19 cellular contexts compared by ENCODE assay signal in the genomic region with DNA sequence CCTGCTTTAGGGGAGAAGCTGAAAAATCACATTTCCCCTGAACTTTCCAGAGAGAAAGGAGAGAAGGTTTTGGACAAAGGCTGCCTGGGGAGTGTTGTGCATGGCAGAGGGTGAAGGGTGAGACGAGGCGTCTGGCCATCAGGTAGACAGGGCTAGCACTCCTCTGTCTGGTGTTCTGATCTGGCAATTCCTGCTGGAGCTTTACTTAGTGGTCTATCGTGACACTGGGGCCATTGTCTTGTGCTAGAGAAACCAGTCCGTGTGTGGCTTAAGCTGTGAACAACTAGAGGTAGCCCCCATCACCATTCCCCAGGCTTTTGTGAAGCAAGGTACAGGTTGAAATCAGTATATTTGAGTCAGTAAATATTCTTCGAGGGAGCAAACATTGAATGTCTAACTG. TPM values are rescaled to one million over a fixed set of nuclear protein-coding genes. Genes with fewer than 3 reads are reported as not detected.
DNase-seq lines count a peak whose midpoint lies in the region; ATAC-seq, FAIRE-seq and TF ChIP-seq lines count a peak whose summit lies in the region.
"Had no signal": no experiment of that assay in that cellular context is flagged by ENCODE, and none has a peak within 500 bp of the region (broad histone marks: within the 10 kb centered on the region; RNA-seq: fewer than 3 reads in every experiment).

No MANE protein-coding gene starts in this region.

- H3K36me3 ChIP-seq in K562 (ENCODE audit: control insufficient read depth, insufficient read depth, low read length), result no peaks in the 10 kb centered on the region
- H3K36me3 ChIP-seq in osteoblast (ENCODE audit: insufficient read depth, low read length), result no peaks in the 10 kb centered on the region

- peaks cover 46 to 53% (median 51%) of the 10 kb centered on the region in 3 donors for H3K27me3 Mint-ChIP-seq in CD14-positive monocyte (ENCODE audit: low read depth in 3 of 3)
- peaks cover 7% of the 10 kb centered on the region for H3K27me3 Mint-ChIP-seq in glutamatergic neuron (ENCODE audit: unreplicated experiment)

- DNase-seq in CD14-positive monocyte (ENCODE audit: low spot score) (no peak), K562 (ENCODE audit: extremely low read depth in 1 of 4, low spot score in 3 of 4) (no peak), glutamatergic neuron (no peak), osteoblast (ENCODE audit: insufficient read length, low spot score, missing footprints) (peak; percentile 53), NAMALWA (ENCODE audit: low spot score) (no peak), GM19238 (ENCODE audit: insufficient read length, low spot score) (no peak), A172 (ENCODE audit: low spot score) (no peak)
- DNase-seq: AML-193; CD4-positive, CD25-positive, alpha-beta regulatory T cell; CD8-positive, alpha-beta memory T cell; COR-L47; DMS 273 treated with DMSO at 0.1 percent for 48 hours; DMS53; DND-41; EL had no signal

- H3K4me1 Mint-ChIP-seq in CD14-positive monocyte (peaks cover 41% of the 10 kb centered on the region), glutamatergic neuron (ENCODE audit: low read depth, unreplicated experiment) (peaks cover 57% of the 10 kb centered on the region)
- H3K4me1 Mint-ChIP-seq: CD4-positive, CD25-positive, alpha-beta regulatory T cell; CD8-positive, alpha-beta memory T cell had no signal

- H4K20me1 ChIP-seq in K562 (replicated peaks; ENCODE audit: control insufficient read depth, insufficient read depth, low read length) (no peaks in the 10 kb centered on the region), osteoblast (ENCODE audit: insufficient read depth, low read length) (peaks cover 6% of the 10 kb centered on the region)

- in situ Hi-C loops in K562 (cut with MboI), result no loop called here

- TF ChIP-seq RAD21 in K562 (CRISPR knock-in tag; conservative IDR thresholded peaks at IDR 0.05 in 1 of 2, IDR thresholded peaks at IDR 0.05 in 1 of 2), result no peak

- H3K4me3 Mint-ChIP-seq in CD14-positive monocyte (peak overlapping the region in 1 of 2 donors; percentile 28), glutamatergic neuron (ENCODE audit: unreplicated experiment) (peak overlapping the region; percentile 62)
- H3K4me3 Mint-ChIP-seq: CD4-positive, CD25-positive, alpha-beta regulatory T cell; CD8-positive, alpha-beta memory T cell had no signal

- TF ChIP-seq EP300 in K562 (IDR thresholded peaks at IDR 0.05; ENCODE audit: low read length), result no peak

- H3K36me3 Mint-ChIP-seq in CD14-positive monocyte, result peaks cover 0 to 3% of the 10 kb centered on the region in 2 donors
- peaks cover 4% of the 10 kb centered on the region for H3K36me3 Mint-ChIP-seq in glutamatergic neuron (ENCODE audit: unreplicated experiment)
- H3K36me3 Mint-ChIP-seq: CD4-positive, CD25-positive, alpha-beta regulatory T cell; CD8-positive, alpha-beta memory T cell had no signal

- H3K79me2 ChIP-seq in K562 (ENCODE audit: control insufficient read depth, insufficient read depth, low read length) (no peaks in the 10 kb centered on the region), osteoblast (ENCODE audit: insufficient read depth, low read length) (no peaks in the 10 kb centered on the region)

- H3K27ac Mint-ChIP-seq in CD14-positive monocyte (peak overlapping the region in 4 of 7 donors; percentile 58 to 84 (median 76)), glutamatergic neuron (ENCODE audit: unreplicated experiment) (peak overlapping the region; percentile 97)
- H3K27ac Mint-ChIP-seq: CD4-positive, CD25-positive, alpha-beta regulatory T cell; CD8-positive, alpha-beta memory T cell had no signal

- intact Hi-C loops in CD14-positive monocyte (cut with micrococcal nuclease), result no loop called here
- intact Hi-C loops in K562 (cut with micrococcal nuclease), result no loop called here

- H3K4me1 ChIP-seq in K562 (replicated peaks in 1 of 2; ENCODE audit: control insufficient read depth in 2 of 2, insufficient read depth in 2 of 2, low read length in 2 of 2) (peaks cover 9 to 16% of the 10 kb centered on the region in 2 experiments; a peak in 4 of 5 replicates), osteoblast (ENCODE audit: insufficient read depth, low read length) (peaks cover 12% of the 10 kb centered on the region)

- BruUV-seq in K562 (replicated peaks; lab: Mats Ljungman, UMichigan), result no TSS peak

- H3K9me3 Mint-ChIP-seq in CD14-positive monocyte (peaks cover 0 to 6% (median 0%) of the 10 kb centered on the region in 7 donors), glutamatergic neuron (ENCODE audit: unreplicated experiment) (peaks cover 21% of the 10 kb centered on the region)
- H3K9me3 Mint-ChIP-seq: CD4-positive, CD25-positive, alpha-beta regulatory T cell; CD8-positive, alpha-beta memory T cell had no signal

- H3K9me3 ChIP-seq in K562 (replicated peaks; ENCODE audit: control insufficient read depth, insufficient read depth, low read depth, low read length), result no peaks in the 10 kb centered on the region
- no peaks in the 10 kb centered on the region for H3K9me3 ChIP-seq in osteoblast (ENCODE audit: low read depth, low read length)

- CTCF ChIA-PET in K562 (lab: Yijun Ruan, JAX; ENCODE audit: low intra/inter-chr PET ratio), result no interaction called here

- H2AFZ ChIP-seq in K562 (ENCODE audit: low read depth, low read length) (0 out of 2 replicates have a peak overlapping the region, but pooled peaks have one; percentile 45), osteoblast (ENCODE audit: low read length) (no peak overlapping the region)

- WGBS in K562 (ENCODE audit: insufficient coverage, low coverage, missing lambda C conversion rate), result 27% methylated on average over 5 of the region's 5 CpGs

- no peak for FAIRE-seq in K562 (lab: Jason Lieb, UNC)
- FAIRE-seq: A204.1, GM12878, GM19239 had no signal

- H3K4me2 ChIP-seq in K562 (ENCODE audit: insufficient read depth, low read length), result no peak overlapping the region
- H3K4me2 ChIP-seq in osteoblast (ENCODE audit: insufficient read depth, low read length), result no peak overlapping the region

- H3K9me1 ChIP-seq in K562 (ENCODE audit: control insufficient read depth, insufficient read depth, low read length), result no peaks in the 10 kb centered on the region

- H3K4me3 ChIP-seq in K562, result no peak overlapping the region
- H3K4me3 ChIP-seq in osteoblast (ENCODE audit: insufficient read depth, low read length), result no peak overlapping the region
- H3K4me3 ChIP-seq: GM12878 had no signal

- H3K9ac ChIP-seq in K562 (ENCODE audit: insufficient read depth in 1 of 2, low read depth in 2 of 2, low read length in 2 of 2), result no peak overlapping the region

- no peak overlapping the region for H3K27ac ChIP-seq in K562 (ENCODE audit: extremely low read depth, low read depth, low read length)
- no peak overlapping the region for H3K27ac ChIP-seq in osteoblast (ENCODE audit: low read depth, low read length)
- H3K27ac ChIP-seq: HL-60 had no signal

- TF ChIP-seq CTCF in CD14-positive monocyte (IDR thresholded peaks at IDR 0.05) (no peak), K562 (IDR thresholded peaks at IDR 0.05 in 2 of 3, conservative IDR thresholded peaks at IDR 0.05 in 1 of 3; ENCODE audit: insufficient read depth in 2 of 3, low read depth in 1 of 3, low read length in 3 of 3) (no peak), glutamatergic neuron (IDR thresholded peaks at IDR 0.05; ENCODE audit: partially characterized antibody, unreplicated experiment) (no peak), osteoblast (IDR thresholded peaks at IDR 0.05; ENCODE audit: extremely low read depth, low read depth, low read length) (no peak)

- no peak for TF ChIP-seq POLR2A in K562 (conservative IDR thresholded peaks at IDR 0.05)

- POLR2A ChIA-PET in K562 (lab: Yijun Ruan, JAX), result interaction anchor here (0.6 to 1.3 kb wide), 2 partner anchors 13 to 60 kb away, joined by 3 to 5 read pairs; no protein-coding TSS in a partner anchor

- H3K27me3 ChIP-seq in K562 (ENCODE audit: control insufficient read depth in 2 of 2, insufficient read depth in 2 of 2, low read length in 2 of 2), result peaks cover 10 to 16% of the 10 kb centered on the region in 2 experiments; a peak in 4 of 5 replicates
- H3K27me3 ChIP-seq in osteoblast (ENCODE audit: insufficient read depth, low read length), result peaks cover 15% of the 10 kb centered on the region

- ATAC-seq in K562, result no peak
- ATAC-seq: GM12878 had no signal

TF ChIP-seq in K562, 482 proteins besides CTCF, POLR2A, EP300 and RAD21:
- no peak for TF ChIP-seq ZNF23 (CRISPR knock-in tag; IDR thresholded peaks at IDR 0.05)

RNA-seq across cellular contexts. Expression of a gene that starts 8.5 kb away (rescaled TPM):
- polyA plus RNA-seq in CD14-positive monocyte (not detected), K562 (2011; rRNA removed) (0.07 and 0.22 TPM in 2 replicates), K562 (2014; fragmentation: Illumina TruSeq; extraction: Trizol) (0.03 and 0.06 TPM in 2 replicates), K562 (2014; fragmentation: Nextera tagmentation; extraction: Ambion mirVana) (not detected), K562 (2014; rRNA removed) (0.01 TPM in 1 of 2 replicates, not detected in the other)
- total RNA-seq in K562 (2011; cell fraction: chromatin; rRNA removed; ENCODE audit: low replicate concordance), result 0.26 and 0.76 TPM in 2 replicates
- total RNA-seq in K562 (2011; cell fraction: nucleolus; rRNA removed), result 0.33 and 0.53 TPM in 2 replicates
- 0.37 and 0.69 TPM in 2 replicates for total RNA-seq in K562 (2011; cell fraction: nucleoplasm; rRNA removed)
- total RNA-seq in K562 (2014; rRNA removed) (0.08 and 0.09 TPM in 2 replicates), K562 (2014; rRNA removed; fragmentation: Illumina TruSeq; extraction: Trizol) (0.03 and 0.07 TPM in 2 replicates), K562 (2015; rRNA removed; fragmentation: Illumina TruSeq; extraction: Trizol) (0.08 TPM in 1 of 2 replicates, not detected in the other), K562 (2021) (0.13 and 0.31 TPM in 2 replicates), glutamatergic neuron (ENCODE audit: unreplicated experiment) (124 TPM), osteoblast (under 0.01 TPM in 2 replicates)
- polyA plus RNA-seq in K562 (2011; cell fraction: cytosol; rRNA removed), result 0.10 and 0.54 TPM in 2 replicates
- polyA plus RNA-seq in K562 (2011; cell fraction: nucleus; rRNA removed), result 0.06 and 0.46 TPM in 2 replicates
- 0.03 and 0.05 TPM in 2 replicates for polyA plus RNA-seq in K562 (2012)
- 0.06 and 0.32 TPM in 2 replicates for polyA minus RNA-seq in K562 (2011; rRNA and poly(A)+ RNA removed)
- polyA minus RNA-seq in K562 (2011; cell fraction: cytosol; rRNA and poly(A)+ RNA removed), result not detected in 2 replicates
- not detected in 2 replicates for polyA minus RNA-seq in K562 (2011; cell fraction: nucleus; rRNA and poly(A)+ RNA removed)
- 3.7 TPM in 2 replicates for total RNA-seq in A172 (2014; rRNA removed; shearing (Covaris generic))
- total RNA-seq: CD4-positive, CD25-positive, alpha-beta regulatory T cell had no signal
- polyA plus RNA-seq: CD4-positive, CD25-positive, alpha-beta regulatory T cell; CD8-positive, alpha-beta memory T cell had no signal

Comparison
In these comparisons a context has a peak if more than half of its experiments do, and no peak if none do; other contexts are left out.
1. RNA of a gene that starts 8.5 kb away (total RNA-seq): 124 TPM in glutamatergic neuron (single experiment); 3.7 TPM in A172, 0.03 to 0.76 TPM in K562 and under 0.01 TPM in osteoblast; every median in the first group is over 10 times any median in the second.